In the genomic region with DNA sequence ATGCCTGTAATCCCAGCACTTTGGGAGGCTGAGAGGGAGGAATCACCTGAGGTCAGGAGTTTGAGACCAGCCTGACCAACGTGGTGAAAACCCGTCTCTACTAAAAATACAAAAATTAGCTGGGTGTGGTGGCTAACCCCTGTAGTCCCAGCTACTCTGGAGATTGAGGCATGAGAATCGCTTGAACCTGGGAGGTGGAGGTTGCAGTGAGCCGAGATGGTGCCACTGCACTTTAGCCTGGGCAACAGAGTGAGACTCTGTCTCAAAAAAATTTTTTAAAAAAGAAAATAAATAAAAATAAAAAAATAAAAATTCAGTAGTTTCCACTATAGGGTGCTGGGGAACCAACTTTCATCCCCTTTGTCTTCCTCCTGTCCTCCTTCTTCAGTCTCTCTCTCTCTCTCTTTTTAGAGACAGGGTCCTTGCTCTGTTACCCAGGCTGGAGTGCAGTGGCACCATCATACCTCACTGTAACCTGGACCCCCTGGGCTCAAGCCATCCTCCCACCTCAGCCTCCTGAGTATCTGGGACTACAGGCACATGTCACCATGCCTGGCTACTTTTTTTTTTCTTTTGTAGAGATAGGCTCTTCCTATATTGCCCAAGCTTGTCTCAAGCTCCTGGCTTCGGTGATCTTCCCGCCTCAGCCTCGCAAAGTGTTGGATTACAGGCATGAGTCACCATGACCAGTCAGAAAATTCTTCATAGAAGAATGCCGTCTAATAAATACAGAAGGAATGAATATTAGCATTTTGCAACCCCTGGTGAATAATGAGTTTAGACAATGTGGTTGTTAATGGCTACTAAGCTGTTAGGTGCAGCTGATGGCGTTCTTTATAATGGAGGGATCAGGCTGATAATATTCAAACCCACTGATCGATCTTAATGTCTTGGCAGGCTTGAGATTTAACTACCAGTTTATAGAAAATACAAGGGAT, we compare ENCODE assay signal across 1 cellular context.
TF ChIP-seq lines count a peak whose summit lies in the region.

No MANE protein-coding gene starts in this region.

TF ChIP-seq in K562, 482 proteins besides CTCF, POLR2A, EP300 and RAD21 (continued from another document and continues in another):
- peak; percentile 48 for TF ChIP-seq BRD9 (IDR thresholded peaks at IDR 0.05; ENCODE audit: low read depth, partially characterized antibody)
- TF ChIP-seq CEBPG (CRISPR knock-in tag; IDR thresholded peaks at IDR 0.05): peak; percentile 73; the same call in 1 of the 2 replicates
- peak; percentile 80 to 84 for TF ChIP-seq CEBPG (tag; conservative IDR thresholded peaks at IDR 0.05 in 1 of 2, IDR thresholded peaks at IDR 0.05 in 1 of 2)
- TF ChIP-seq MAFF (IDR thresholded peaks at IDR 0.05; ENCODE audit: low read length): peak; percentile 86
- TF ChIP-seq CREM (IDR thresholded peaks at IDR 0.05; ENCODE audit: low read depth): 0 out of 2 replicates have a peak, but pooled peaks have one; percentile 26
- no peak for TF ChIP-seq SMAD1 (IDR thresholded peaks at IDR 0.05; ENCODE audit: low read depth, low read length, partially characterized antibody)
- TF ChIP-seq, protein P1, sequence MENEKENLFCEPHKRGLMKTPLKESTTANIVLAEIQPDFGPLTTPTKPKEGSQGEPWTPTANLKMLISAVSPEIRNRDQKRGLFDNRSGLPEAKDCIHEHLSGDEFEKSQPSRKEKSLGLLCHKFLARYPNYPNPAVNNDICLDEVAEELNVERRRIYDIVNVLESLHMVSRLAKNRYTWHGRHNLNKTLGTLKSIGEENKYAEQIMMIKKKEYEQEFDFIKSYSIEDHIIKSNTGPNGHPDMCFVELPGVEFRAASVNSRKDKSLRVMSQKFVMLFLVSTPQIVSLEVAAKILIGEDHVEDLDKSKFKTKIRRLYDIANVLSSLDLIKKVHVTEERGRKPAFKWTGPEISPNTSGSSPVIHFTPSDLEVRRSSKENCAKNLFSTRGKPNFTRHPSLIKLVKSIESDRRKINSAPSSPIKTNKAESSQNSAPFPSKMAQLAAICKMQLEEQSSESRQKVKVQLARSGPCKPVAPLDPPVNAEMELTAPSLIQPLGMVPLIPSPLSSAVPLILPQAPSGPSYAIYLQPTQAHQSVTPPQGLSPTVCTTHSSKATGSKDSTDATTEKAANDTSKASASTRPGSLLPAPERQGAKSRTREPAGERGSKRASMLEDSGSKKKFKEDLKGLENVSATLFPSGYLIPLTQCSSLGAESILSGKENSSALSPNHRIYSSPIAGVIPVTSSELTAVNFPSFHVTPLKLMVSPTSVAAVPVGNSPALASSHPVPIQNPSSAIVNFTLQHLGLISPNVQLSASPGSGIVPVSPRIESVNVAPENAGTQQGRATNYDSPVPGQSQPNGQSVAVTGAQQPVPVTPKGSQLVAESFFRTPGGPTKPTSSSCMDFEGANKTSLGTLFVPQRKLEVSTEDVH (IDR thresholded peaks at IDR 0.05; ENCODE audit: low read depth, partially characterized antibody): peak; percentile 73
- TF ChIP-seq MAFK (IDR thresholded peaks at IDR 0.05; ENCODE audit: low read length): peak; percentile 78
- TF ChIP-seq RREB1 (CRISPR knock-in tag; IDR thresholded peaks at IDR 0.05): no peak
- TF ChIP-seq SOX6 (IDR thresholded peaks at IDR 0.05): peak; percentile 72
- TF ChIP-seq SMARCA4 (IDR thresholded peaks at IDR 0.05): peak; percentile 89
- peak; percentile 89 for TF ChIP-seq C11orf30 (IDR thresholded peaks at IDR 0.05; ENCODE audit: low read depth)
- TF ChIP-seq ATF7 (IDR thresholded peaks at IDR 0.05): peak; percentile 70
- 0 out of 2 replicates have a peak, but pooled peaks have one; percentile 23 for TF ChIP-seq ARID3A (IDR thresholded peaks at IDR 0.05; ENCODE audit: borderline replicate concordance, low read depth, low read length)
- no peak for TF ChIP-seq ZKSCAN3 (CRISPR knock-in tag; IDR thresholded peaks at IDR 0.05)
- peak; percentile 59; the same call in 1 of the 2 replicates for TF ChIP-seq JUNB (CRISPR knock-in tag; conservative IDR thresholded peaks at IDR 0.05)
- TF ChIP-seq TAF9B (IDR thresholded peaks at IDR 0.05; ENCODE audit: partially characterized antibody): peak; percentile 43
- TF ChIP-seq TAL1 (IDR thresholded peaks at IDR 0.05): peak; percentile 22; the same call in 1 of the 2 replicates
- TF ChIP-seq ZNF311 (CRISPR knock-in tag; IDR thresholded peaks at IDR 0.05): no peak
- TF ChIP-seq, protein P2, sequence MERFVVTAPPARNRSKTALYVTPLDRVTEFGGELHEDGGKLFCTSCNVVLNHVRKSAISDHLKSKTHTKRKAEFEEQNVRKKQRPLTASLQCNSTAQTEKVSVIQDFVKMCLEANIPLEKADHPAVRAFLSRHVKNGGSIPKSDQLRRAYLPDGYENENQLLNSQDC (CRISPR knock-in tag; IDR thresholded peaks at IDR 0.05): no peak
- TF ChIP-seq PHF8 (IDR thresholded peaks at IDR 0.05; ENCODE audit: borderline replicate concordance, low read length): no peak; the same call in 1 of the 2 replicates
- TF ChIP-seq ZBTB34 (CRISPR knock-in tag; IDR thresholded peaks at IDR 0.05): no peak
- TF ChIP-seq, protein P3, sequence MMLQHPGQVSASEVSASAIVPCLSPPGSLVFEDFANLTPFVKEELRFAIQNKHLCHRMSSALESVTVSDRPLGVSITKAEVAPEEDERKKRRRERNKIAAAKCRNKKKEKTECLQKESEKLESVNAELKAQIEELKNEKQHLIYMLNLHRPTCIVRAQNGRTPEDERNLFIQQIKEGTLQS (IDR thresholded peaks at IDR 0.05): peak; percentile 96
- TF ChIP-seq, protein P3 (CRISPR knock-in tag; conservative IDR thresholded peaks at IDR 0.05): peak; percentile 83
- TF ChIP-seq HMBOX1 (IDR thresholded peaks at IDR 0.05): peak; percentile 82
- TF ChIP-seq TRIM25 (IDR thresholded peaks at IDR 0.05; ENCODE audit: borderline replicate concordance): no peak
- 0 out of 2 replicates have a peak, but pooled peaks have one; percentile 52 for TF ChIP-seq SUPT5H (IDR thresholded peaks at IDR 0.05)
- TF ChIP-seq NFRKB (IDR thresholded peaks at IDR 0.05; ENCODE audit: low read depth): 0 out of 2 replicates have a peak, but pooled peaks have one; percentile 67
- TF ChIP-seq, protein P4, sequence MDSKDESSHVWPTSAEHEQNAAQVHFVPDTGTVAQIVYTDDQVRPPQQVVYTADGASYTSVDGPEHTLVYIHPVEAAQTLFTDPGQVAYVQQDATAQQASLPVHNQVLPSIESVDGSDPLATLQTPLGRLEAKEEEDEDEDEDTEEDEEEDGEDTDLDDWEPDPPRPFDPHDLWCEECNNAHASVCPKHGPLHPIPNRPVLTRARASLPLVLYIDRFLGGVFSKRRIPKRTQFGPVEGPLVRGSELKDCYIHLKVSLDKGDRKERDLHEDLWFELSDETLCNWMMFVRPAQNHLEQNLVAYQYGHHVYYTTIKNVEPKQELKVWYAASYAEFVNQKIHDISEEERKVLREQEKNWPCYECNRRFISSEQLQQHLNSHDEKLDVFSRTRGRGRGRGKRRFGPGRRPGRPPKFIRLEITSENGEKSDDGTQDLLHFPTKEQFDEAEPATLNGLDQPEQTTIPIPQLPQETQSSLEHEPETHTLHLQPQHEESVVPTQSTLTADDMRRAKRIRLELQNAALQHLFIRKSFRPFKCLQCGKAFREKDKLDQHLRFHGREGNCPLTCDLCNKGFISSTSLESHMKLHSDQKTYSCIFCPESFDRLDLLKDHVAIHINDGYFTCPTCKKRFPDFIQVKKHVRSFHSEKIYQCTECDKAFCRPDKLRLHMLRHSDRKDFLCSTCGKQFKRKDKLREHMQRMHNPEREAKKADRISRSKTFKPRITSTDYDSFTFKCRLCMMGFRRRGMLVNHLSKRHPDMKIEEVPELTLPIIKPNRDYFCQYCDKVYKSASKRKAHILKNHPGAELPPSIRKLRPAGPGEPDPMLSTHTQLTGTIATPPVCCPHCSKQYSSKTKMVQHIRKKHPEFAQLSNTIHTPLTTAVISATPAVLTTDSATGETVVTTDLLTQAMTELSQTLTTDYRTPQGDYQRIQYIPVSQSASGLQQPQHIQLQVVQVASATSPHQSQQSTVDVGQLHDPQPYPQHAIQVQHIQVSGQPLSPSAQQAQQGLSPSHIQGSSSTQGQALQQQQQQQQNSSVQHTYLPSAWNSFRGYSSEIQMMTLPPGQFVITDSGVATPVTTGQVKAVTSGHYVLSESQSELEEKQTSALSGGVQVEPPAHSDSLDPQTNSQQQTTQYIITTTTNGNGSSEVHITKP (IDR thresholded peaks at IDR 0.05; ENCODE audit: partially characterized antibody): peak; percentile 27
- 0 out of 2 replicates have a peak, but pooled peaks have one; percentile 49 for TF ChIP-seq NBN (IDR thresholded peaks at IDR 0.05; ENCODE audit: low read depth)
- no peak for TF ChIP-seq WHSC1 (IDR thresholded peaks at IDR 0.05; ENCODE audit: low read length)
- 0 out of 2 replicates have a peak, but pooled peaks have one; percentile 35 for TF ChIP-seq ZNF197 (CRISPR knock-in tag; IDR thresholded peaks at IDR 0.05; ENCODE audit: low read depth)
- TF ChIP-seq NFE2 (IDR thresholded peaks at IDR 0.05; ENCODE audit: low read depth): peak; percentile 94
